ENCODE assay signal across 1 cellular context in the genomic region with DNA sequence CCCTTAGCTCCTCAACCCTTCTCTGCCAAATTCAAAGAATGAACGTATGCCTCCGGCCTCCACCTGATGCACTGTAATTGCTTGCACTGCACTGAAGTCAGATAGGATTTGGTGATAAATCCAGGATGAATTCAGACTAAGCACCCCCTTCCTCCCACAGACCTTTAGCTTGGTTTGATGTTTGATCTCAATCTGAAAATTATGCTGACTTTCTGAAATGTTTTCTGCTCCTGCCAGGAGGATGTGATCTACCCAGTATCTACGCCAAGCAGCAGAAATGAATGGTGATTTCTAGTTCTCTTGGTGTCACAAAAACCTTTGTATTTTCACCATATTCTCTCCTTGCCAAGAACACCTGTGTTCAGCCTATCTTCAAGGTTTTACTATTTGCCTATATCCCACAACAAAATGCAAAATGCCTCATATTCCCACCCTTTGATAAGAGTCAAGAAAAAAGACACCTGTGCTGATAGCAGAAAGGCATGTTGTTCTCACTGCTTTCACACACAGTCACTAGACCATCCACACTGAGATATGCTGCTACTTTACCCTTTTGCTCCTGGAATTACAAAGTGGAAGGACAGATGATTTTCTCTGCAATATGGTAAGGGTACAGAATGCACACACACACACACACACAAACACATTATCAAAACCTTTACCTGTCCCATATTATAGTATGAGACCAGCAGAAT.
TF ChIP-seq lines count a peak whose summit lies in the region.

No MANE protein-coding gene starts in this region.

TF ChIP-seq in H1, 55 proteins besides CTCF, POLR2A, EP300 and RAD21:
- TF ChIP-seq, protein P1, sequence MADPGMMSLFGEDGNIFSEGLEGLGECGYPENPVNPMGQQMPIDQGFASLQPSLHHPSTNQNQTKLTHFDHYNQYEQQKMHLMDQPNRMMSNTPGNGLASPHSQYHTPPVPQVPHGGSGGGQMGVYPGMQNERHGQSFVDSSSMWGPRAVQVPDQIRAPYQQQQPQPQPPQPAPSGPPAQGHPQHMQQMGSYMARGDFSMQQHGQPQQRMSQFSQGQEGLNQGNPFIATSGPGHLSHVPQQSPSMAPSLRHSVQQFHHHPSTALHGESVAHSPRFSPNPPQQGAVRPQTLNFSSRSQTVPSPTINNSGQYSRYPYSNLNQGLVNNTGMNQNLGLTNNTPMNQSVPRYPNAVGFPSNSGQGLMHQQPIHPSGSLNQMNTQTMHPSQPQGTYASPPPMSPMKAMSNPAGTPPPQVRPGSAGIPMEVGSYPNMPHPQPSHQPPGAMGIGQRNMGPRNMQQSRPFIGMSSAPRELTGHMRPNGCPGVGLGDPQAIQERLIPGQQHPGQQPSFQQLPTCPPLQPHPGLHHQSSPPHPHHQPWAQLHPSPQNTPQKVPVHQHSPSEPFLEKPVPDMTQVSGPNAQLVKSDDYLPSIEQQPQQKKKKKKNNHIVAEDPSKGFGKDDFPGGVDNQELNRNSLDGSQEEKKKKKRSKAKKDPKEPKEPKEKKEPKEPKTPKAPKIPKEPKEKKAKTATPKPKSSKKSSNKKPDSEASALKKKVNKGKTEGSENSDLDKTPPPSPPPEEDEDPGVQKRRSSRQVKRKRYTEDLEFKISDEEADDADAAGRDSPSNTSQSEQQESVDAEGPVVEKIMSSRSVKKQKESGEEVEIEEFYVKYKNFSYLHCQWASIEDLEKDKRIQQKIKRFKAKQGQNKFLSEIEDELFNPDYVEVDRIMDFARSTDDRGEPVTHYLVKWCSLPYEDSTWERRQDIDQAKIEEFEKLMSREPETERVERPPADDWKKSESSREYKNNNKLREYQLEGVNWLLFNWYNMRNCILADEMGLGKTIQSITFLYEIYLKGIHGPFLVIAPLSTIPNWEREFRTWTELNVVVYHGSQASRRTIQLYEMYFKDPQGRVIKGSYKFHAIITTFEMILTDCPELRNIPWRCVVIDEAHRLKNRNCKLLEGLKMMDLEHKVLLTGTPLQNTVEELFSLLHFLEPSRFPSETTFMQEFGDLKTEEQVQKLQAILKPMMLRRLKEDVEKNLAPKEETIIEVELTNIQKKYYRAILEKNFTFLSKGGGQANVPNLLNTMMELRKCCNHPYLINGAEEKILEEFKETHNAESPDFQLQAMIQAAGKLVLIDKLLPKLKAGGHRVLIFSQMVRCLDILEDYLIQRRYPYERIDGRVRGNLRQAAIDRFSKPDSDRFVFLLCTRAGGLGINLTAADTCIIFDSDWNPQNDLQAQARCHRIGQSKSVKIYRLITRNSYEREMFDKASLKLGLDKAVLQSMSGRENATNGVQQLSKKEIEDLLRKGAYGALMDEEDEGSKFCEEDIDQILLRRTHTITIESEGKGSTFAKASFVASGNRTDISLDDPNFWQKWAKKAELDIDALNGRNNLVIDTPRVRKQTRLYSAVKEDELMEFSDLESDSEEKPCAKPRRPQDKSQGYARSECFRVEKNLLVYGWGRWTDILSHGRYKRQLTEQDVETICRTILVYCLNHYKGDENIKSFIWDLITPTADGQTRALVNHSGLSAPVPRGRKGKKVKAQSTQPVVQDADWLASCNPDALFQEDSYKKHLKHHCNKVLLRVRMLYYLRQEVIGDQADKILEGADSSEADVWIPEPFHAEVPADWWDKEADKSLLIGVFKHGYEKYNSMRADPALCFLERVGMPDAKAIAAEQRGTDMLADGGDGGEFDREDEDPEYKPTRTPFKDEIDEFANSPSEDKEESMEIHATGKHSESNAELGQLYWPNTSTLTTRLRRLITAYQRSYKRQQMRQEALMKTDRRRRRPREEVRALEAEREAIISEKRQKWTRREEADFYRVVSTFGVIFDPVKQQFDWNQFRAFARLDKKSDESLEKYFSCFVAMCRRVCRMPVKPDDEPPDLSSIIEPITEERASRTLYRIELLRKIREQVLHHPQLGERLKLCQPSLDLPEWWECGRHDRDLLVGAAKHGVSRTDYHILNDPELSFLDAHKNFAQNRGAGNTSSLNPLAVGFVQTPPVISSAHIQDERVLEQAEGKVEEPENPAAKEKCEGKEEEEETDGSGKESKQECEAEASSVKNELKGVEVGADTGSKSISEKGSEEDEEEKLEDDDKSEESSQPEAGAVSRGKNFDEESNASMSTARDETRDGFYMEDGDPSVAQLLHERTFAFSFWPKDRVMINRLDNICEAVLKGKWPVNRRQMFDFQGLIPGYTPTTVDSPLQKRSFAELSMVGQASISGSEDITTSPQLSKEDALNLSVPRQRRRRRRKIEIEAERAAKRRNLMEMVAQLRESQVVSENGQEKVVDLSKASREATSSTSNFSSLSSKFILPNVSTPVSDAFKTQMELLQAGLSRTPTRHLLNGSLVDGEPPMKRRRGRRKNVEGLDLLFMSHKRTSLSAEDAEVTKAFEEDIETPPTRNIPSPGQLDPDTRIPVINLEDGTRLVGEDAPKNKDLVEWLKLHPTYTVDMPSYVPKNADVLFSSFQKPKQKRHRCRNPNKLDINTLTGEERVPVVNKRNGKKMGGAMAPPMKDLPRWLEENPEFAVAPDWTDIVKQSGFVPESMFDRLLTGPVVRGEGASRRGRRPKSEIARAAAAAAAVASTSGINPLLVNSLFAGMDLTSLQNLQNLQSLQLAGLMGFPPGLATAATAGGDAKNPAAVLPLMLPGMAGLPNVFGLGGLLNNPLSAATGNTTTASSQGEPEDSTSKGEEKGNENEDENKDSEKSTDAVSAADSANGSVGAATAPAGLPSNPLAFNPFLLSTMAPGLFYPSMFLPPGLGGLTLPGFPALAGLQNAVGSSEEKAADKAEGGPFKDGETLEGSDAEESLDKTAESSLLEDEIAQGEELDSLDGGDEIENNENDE (IDR thresholded peaks at IDR 0.05; ENCODE audit: insufficient replicate concordance, low read length), result no peak
- TF ChIP-seq CHD1 (IDR thresholded peaks at IDR 0.05; ENCODE audit: low read depth, low read length) (no peak), CHD2 (IDR thresholded peaks at IDR 0.05; ENCODE audit: low read length) (no peak), ASH2L (IDR thresholded peaks at IDR 0.05; ENCODE audit: low read length) (no peak), SP2 (IDR thresholded peaks at IDR 0.05; ENCODE audit: low read length) (no peak), POU5F1 (IDR thresholded peaks at IDR 0.05; ENCODE audit: low read depth, low read length) (no peak), HDAC2 (IDR thresholded peaks at IDR 0.05; ENCODE audit: borderline replicate concordance in 1 of 2, low read depth in 2 of 2, low read length in 2 of 2) (no peak), TAF1 (IDR thresholded peaks at IDR 0.05; ENCODE audit: low read depth, low read length) (no peak), RFX5 (IDR thresholded peaks at IDR 0.05; ENCODE audit: borderline replicate concordance, low read depth, low read length) (no peak), SAP30 (IDR thresholded peaks at IDR 0.05; ENCODE audit: insufficient read depth, insufficient replicate concordance, low read length) (no peak), TBP (IDR thresholded peaks at IDR 0.05; ENCODE audit: low read depth, low read length) (no peak), TCF12 (IDR thresholded peaks at IDR 0.05; ENCODE audit: low read depth, low read length) (no peak), MAFK (IDR thresholded peaks at IDR 0.05; ENCODE audit: low read depth, low read length) (no peak)
- TF ChIP-seq, protein P2, sequence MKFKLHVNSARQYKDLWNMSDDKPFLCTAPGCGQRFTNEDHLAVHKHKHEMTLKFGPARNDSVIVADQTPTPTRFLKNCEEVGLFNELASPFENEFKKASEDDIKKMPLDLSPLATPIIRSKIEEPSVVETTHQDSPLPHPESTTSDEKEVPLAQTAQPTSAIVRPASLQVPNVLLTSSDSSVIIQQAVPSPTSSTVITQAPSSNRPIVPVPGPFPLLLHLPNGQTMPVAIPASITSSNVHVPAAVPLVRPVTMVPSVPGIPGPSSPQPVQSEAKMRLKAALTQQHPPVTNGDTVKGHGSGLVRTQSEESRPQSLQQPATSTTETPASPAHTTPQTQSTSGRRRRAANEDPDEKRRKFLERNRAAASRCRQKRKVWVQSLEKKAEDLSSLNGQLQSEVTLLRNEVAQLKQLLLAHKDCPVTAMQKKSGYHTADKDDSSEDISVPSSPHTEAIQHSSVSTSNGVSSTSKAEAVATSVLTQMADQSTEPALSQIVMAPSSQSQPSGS (IDR thresholded peaks at IDR 0.05; ENCODE audit: low read length), result no peak
TF ChIP-seq in H1: peak in this region for 0.
